23 cellular contexts compared by ENCODE assay signal in the genomic region with DNA sequence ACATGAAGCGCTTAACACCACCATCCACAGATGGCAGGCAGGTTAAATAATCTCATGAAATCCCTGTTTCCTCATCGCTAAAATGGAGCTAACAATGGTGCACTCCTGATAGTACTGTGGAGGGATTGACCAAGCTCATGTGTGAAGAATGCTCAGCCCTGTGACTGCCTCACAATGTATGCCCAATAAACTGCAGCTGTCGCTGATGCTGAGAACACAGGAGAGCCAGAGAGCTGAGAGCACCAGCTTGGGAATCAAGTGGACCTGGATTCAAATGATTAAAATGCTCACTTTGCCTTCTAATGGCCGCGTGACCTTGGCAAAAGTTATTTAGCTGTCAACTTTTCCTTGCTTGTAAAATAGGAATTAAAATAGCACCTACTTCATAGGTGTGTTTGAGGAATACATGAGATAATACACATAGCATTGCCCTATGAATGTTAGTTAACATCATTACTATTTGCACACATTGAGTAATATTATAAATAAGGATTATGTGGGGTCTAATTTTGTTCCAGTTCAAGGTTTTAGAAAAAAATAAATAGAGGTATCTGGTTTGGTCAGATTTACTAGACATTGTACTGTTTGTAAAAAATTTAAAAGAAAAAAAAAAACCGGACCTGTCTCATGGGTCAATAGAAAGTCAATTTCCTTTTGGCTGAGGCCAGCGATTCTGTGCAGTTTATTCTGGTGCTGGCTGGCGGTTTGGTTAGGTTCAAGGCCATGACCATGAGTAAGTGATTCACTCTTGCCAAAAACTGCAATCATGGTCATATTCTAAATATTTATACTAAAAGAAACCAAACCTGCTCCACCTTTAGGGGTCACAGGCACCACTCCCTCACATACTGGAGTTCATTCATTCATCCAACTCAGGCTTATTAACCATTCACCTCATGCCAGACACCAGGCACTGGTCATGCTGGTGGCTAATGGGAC.
DNase-seq lines count a peak whose midpoint lies in the region; ATAC-seq and TF ChIP-seq lines count a peak whose summit lies in the region.
"Had no signal": no experiment of that assay in that cellular context is flagged by ENCODE, and none has a peak within 500 bp of the region (broad histone marks: within the 10 kb centered on the region; RNA-seq: fewer than 3 reads in every experiment).

No MANE protein-coding gene starts in this region.

- no peak for TF ChIP-seq RAD21 in IMR-90 (IDR thresholded peaks at IDR 0.05; ENCODE audit: low read length)

- H3K4me2 ChIP-seq in IMR-90 (ENCODE audit: low read depth, low read length), result no peak overlapping the region
- H3K4me2 ChIP-seq: hepatocyte, smooth muscle cell had no signal

- peak overlapping the region; percentile 27; the same call in 1 of the 2 replicates for H2AK5ac ChIP-seq in IMR-90 (ENCODE audit: low read depth, low read length)

- H3K56ac ChIP-seq in IMR-90 (ENCODE audit: extremely low read depth, insufficient read depth, low read length), result no peak overlapping the region

- no peak overlapping the region for H3K9ac ChIP-seq in IMR-90 (ENCODE audit: low read depth, low read length)
- peak overlapping the region in 1 of 3 donors; percentile 33 for H3K9ac ChIP-seq in skeletal muscle tissue (ENCODE audit: low read depth in 1 of 3, low read length in 3 of 3)

- no peak for ATAC-seq in IMR-90 (ENCODE audit: low read depth)
- ATAC-seq in body of pancreas, result peak; percentile 66
- no peak for ATAC-seq in GM18511 (IDR thresholded peaks at IDR 0.05; ENCODE audit: unreplicated experiment)
- ATAC-seq: stimulated activated naive B cell treated with anti-CD40 and anti-IgM and Interleukin-4, amounts not matched to agents 10 μg/mL and 1 μg/mL and 100 μg/mL, for 72 hours had no signal

- no peak overlapping the region for H4K5ac ChIP-seq in IMR-90 (ENCODE audit: low read depth, low read length)

- peak overlapping the region; percentile 68 for H2BK120ac ChIP-seq in IMR-90 (ENCODE audit: low read depth, low read length)

- H3K36me3 ChIP-seq in IMR-90 (ENCODE audit: control insufficient read depth, insufficient read depth, low read length) (no peaks in the 10 kb centered on the region), body of pancreas (replicated peaks in 1 of 2; ENCODE audit: insufficient read depth in 1 of 2, low read depth in 2 of 2) (no peaks in the 10 kb centered on the region), skeletal muscle tissue (ENCODE audit: control insufficient read depth in 3 of 3, insufficient read depth in 3 of 3, low read length in 3 of 3) (no peaks in the 10 kb centered on the region)
- H3K36me3 ChIP-seq: adrenal gland, thoracic aorta had no signal

- peaks cover 14% of the 10 kb centered on the region for H3K9me1 ChIP-seq in IMR-90 (ENCODE audit: insufficient read depth, low read length)

- no peak overlapping the region; the same call in 1 of the 2 replicates for H3K18ac ChIP-seq in IMR-90 (ENCODE audit: low read depth, low read length)

- no peaks in the 10 kb centered on the region for H3K79me1 ChIP-seq in IMR-90 (ENCODE audit: low read depth in 1 of 2, low read length in 2 of 2)

- H2AFZ ChIP-seq in IMR-90 (replicated peaks; ENCODE audit: low read length, poor library complexity), result no peak overlapping the region
- H2AFZ ChIP-seq: hepatocyte had no signal

- WGBS in IMR-90 (ENCODE audit: extremely low coverage in 2 of 2, insufficient read length in 1 of 2), 2 experiments, result no CpG with 5 or more reads among the region's 8 CpGs
- WGBS in body of pancreas, 2 donors, result 34 to 35% methylated on average over 8 of the region's 8 CpGs

- H3K4ac ChIP-seq in IMR-90 (ENCODE audit: low read depth, low read length), result peak overlapping the region; percentile 66

- no TSS peak for BruUV-seq in IMR-90 (replicated peaks; lab: Mats Ljungman, UMichigan)

- no peak overlapping the region for H3K23ac ChIP-seq in IMR-90 (ENCODE audit: low read depth, low read length)

- H2BK5ac ChIP-seq in IMR-90 (ENCODE audit: low read depth, low read length, poor library complexity, severe bottlenecking), result no peak overlapping the region

- dilution Hi-C loops in IMR-90 (cut with HindIII; ENCODE audit: low sequenced_read_pairs, unreplicated experiment), result no loop called here

- peak overlapping the region; percentile 77; the same call in 1 of the 3 replicates for H2BK15ac ChIP-seq in IMR-90 (ENCODE audit: low read depth, low read length)

- POLR2A ChIA-PET in IMR-90 (lab: Charles Lee; ENCODE audit: unreplicated experiment), result no interaction called here

- peak overlapping the region; percentile 56 for H2BK20ac ChIP-seq in IMR-90 (ENCODE audit: low read depth, low read length)

- H3K9me3 ChIP-seq in IMR-90 (ENCODE audit: control insufficient read depth, insufficient read depth, low read length), result no peaks in the 10 kb centered on the region
- H3K9me3 ChIP-seq in body of pancreas, result no peaks in the 10 kb centered on the region
- H3K9me3 ChIP-seq in skeletal muscle tissue (ENCODE audit: control insufficient read depth in 3 of 3, low read length in 3 of 3), result no peaks in the 10 kb centered on the region
- H3K9me3 ChIP-seq: adrenal gland, thoracic aorta had no signal

- H3K4me3 ChIP-seq in IMR-90 (ENCODE audit: insufficient read depth, low read depth, low read length) (no peak overlapping the region), body of pancreas (no peak overlapping the region), fibroblast of the aortic adventitia (ENCODE audit: low read depth, low read length) (no peak overlapping the region), skeletal muscle tissue (ENCODE audit: low read length in 3 of 3) (no peak overlapping the region)
- H3K4me3 ChIP-seq: adrenal gland, hepatocyte, smooth muscle cell, thoracic aorta had no signal

- intact Hi-C loops in IMR-90 (cut with micrococcal nuclease), result no loop called here
- intact Hi-C loops in body of pancreas (cut with DNase I), result no loop called here

- in situ Hi-C loops in IMR-90 (cut with MboI; ENCODE audit: low sequenced_read_pairs), result no loop called here

- no peak overlapping the region for H4K8ac ChIP-seq in IMR-90 (ENCODE audit: low read depth in 2 of 2, low read length in 2 of 2)

- H3K4me1 ChIP-seq in IMR-90 (ENCODE audit: control insufficient read depth, insufficient read depth, low read length) (peaks cover 4% of the 10 kb centered on the region), body of pancreas (peaks cover 24% of the 10 kb centered on the region), skeletal muscle tissue (ENCODE audit: control insufficient read depth in 3 of 3, insufficient read depth in 3 of 3, low read length in 3 of 3) (peaks cover 10 to 30% (median 30%) of the 10 kb centered on the region in 3 donors)
- H3K4me1 ChIP-seq: adrenal gland had no signal

- TF ChIP-seq CTCF in IMR-90 (conservative IDR thresholded peaks at IDR 0.05; ENCODE audit: low read depth, low read length), result no peak
- TF ChIP-seq CTCF in body of pancreas (IDR thresholded peaks at IDR 0.05), result no peak
- TF ChIP-seq CTCF in fibroblast of the aortic adventitia (IDR thresholded peaks at IDR 0.05; ENCODE audit: insufficient read depth, low read length), result no peak

- H4K91ac ChIP-seq in IMR-90 (ENCODE audit: insufficient read depth, low read depth, low read length), result peak overlapping the region; percentile 50; the same call in 1 of the 2 replicates

- DNase-seq in IMR-90, result peak; percentile 61
- peak; percentile 45 to 81 (median 56) for DNase-seq in body of pancreas
- peak; percentile 28 for DNase-seq in fibroblast of the aortic adventitia (ENCODE audit: low read depth)
- DNase-seq in activated effector memory CD4-positive, alpha-beta T cell treated with Interleukin-2 at 50 U/mL for 16 hours, result no peak
- DNase-seq in stimulated activated CD4-positive, alpha-beta T cell treated with anti-CD3 and anti-CD28 coated beads, Interleukin-12 subunit alpha, Interleukin-12 subunit beta, amount 100 ng/mL, for 4 hours, result no peak
- DNase-seq: activated B cell treated with CpG ODN at 0.5 μM for 24 hours; activated CD4-positive, alpha-beta T cell treated with anti-CD3 and anti-CD28 coated beads, Interleukin-2, amount 50 U/mL, for 48 hours; activated gamma-delta T cell; CD8-positive, alpha-beta memory T cell; cortex of kidney; foreskin melanocyte; NCI-H1417 treated with DMSO at 0.1 percent for 48 hours; NCI-H510A; RPMI8226; stimulated activated CD4-positive, alpha-beta T cell treated with anti-CD3 and anti-CD28 coated beads, Interleukin-2, amount 100 ng/mL, for 48 hours; stimulated activated naive B cell treated with anti-CD40 and anti-IgM and Interleukin-4, amounts not matched to agents 10 μg/mL and 1 μg/mL and 100 μg/mL, for 72 hours; T-helper 9 cell had no signal

- no peaks in the 10 kb centered on the region for H4K20me1 ChIP-seq in IMR-90 (ENCODE audit: insufficient read depth, low read length)

- H3K27me3 ChIP-seq in IMR-90 (ENCODE audit: control insufficient read depth, insufficient read depth, low read length), result no peaks in the 10 kb centered on the region
- no peaks in the 10 kb centered on the region for H3K27me3 ChIP-seq in body of pancreas
- no peaks in the 10 kb centered on the region for H3K27me3 ChIP-seq in skeletal muscle tissue (ENCODE audit: control insufficient read depth in 3 of 3, insufficient read depth in 3 of 3, low read length in 3 of 3)
- H3K27me3 ChIP-seq: adrenal gland, hepatocyte had no signal

- no peak overlapping the region for H2AK9ac ChIP-seq in IMR-90 (replicated peaks; ENCODE audit: low read depth, low read length, poor library complexity)

- H3K27ac ChIP-seq in IMR-90 (ENCODE audit: insufficient read depth, low read length), result no peak overlapping the region
- peak overlapping the region in 3 of 4 donors; percentile 55 to 80 (median 58) for H3K27ac ChIP-seq in body of pancreas
- peak overlapping the region; percentile 16 for H3K27ac ChIP-seq in skeletal muscle tissue (ENCODE audit: low read depth, low read length)
- H3K27ac ChIP-seq: adrenal gland, hepatocyte, thoracic aorta had no signal

- H3K14ac ChIP-seq in IMR-90 (replicated peaks; ENCODE audit: low read depth, low read length), result peak overlapping the region; percentile 5; the same call in 1 of the 2 replicates

- CTCF ChIA-PET in IMR-90 (lab: Yijun Ruan, JAX), result no interaction called here

- TF ChIP-seq POLR2A in IMR-90 (IDR thresholded peaks at IDR 0.05; ENCODE audit: low read depth, low read length) (no peak), body of pancreas (IDR thresholded peaks at IDR 0.05) (no peak)

TF ChIP-seq in IMR-90, 13 proteins besides CTCF, POLR2A, EP300 and RAD21 (continues in another document):
- TF ChIP-seq RCOR1 (IDR thresholded peaks at IDR 0.05; ENCODE audit: insufficient replicate concordance, low read length), result no peak
- TF ChIP-seq MAFK (IDR thresholded peaks at IDR 0.05; ENCODE audit: low read depth, low read length), result no peak
- TF ChIP-seq BHLHE40 (IDR thresholded peaks at IDR 0.05; ENCODE audit: low read depth, low read length), result no peak

Comparison
In these comparisons a context has a peak if more than half of its experiments do, and no peak if none do; other contexts are left out.
1. DNase-seq: peak in IMR-90 (single experiment), body of pancreas (4 of 4) and fibroblast of the aortic adventitia (single experiment); none in activated effector memory CD4-positive, alpha-beta T cell treated with Interleukin-2 at 50 U/mL for 16 hours (single experiment) and stimulated activated CD4-positive, alpha-beta T cell treated with anti-CD3 and anti-CD28 coated beads, Interleukin-12 subunit alpha, Interleukin-12 subunit beta, amount 100 ng/mL, for 4 hours (single experiment).